8 cellular contexts compared by ENCODE assay signal in the genomic region with DNA sequence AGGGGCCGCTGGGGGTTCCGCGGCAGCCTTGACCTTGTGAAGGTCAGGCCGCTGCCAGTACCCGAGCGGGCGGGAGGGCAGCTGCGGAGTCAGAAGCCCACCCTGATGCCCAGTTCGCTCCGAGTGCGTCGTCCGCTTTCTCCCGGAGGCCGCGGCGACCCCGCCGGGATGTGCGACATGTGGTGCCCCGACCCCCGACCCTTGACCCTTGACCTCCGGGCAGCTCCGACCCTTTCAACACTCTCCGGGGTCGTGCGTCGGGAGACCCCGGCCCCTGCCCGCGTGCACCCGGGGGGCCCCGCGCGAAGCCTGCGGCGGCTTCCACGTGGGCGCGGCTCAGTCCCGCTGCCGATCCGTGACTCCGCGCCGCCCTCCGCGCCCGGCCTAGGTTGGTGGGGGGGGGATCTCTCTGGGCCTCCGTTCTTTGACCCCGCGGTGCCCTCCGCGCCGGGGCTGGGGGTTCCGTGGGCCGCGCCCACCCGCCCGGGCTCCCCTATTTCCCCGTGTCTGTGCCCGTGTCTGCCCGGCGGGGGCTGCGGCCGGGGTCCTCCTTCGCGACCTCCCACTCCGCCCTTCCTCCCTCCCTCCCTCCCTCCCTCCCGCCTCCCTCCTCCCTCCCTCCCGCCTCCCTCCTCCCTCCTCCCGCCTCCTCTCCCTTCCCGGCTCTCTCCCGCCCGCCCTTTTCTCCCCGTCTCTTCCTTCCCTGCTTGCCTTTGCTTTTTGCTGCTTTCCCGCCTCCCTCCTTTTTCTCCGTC. TPM values are rescaled to one million over a fixed set of nuclear protein-coding genes. Genes with fewer than 3 reads are reported as not detected.
DNase-seq lines count a peak whose midpoint lies in the region; ATAC-seq and TF ChIP-seq lines count a peak whose summit lies in the region.

No MANE protein-coding gene starts in this region.

- H3K4me1 Mint-ChIP-seq in chondrocyte (ENCODE audit: low read depth) = peaks cover 57% of the 10 kb centered on the region

- H3K4me3 ChIP-seq in OCI-LY7 (ENCODE audit: low read depth, low read length, poor library complexity, severe bottlenecking) = peak overlapping the region; percentile 99

- intact Hi-C loops in OCI-LY7 (cut with micrococcal nuclease; ENCODE audit: unreplicated experiment) = loop anchor here (1.0 to 5.0 kb wide), 5 partner anchors 60 to 199 kb away; partner anchors contain the start of genes AKAP17A and ASMTL
- intact Hi-C loops in left colon (cut with DNase I, micrococcal nuclease) = loop anchor here in 1 of 2 donors (5.0 kb wide), 1 partner anchor 60 kb away; the partner anchor contains the start of gene ASMTL

- DNase-seq in OCI-LY7 (ENCODE audit: low spot score) (peak; percentile 69), chondrocyte (ENCODE audit: low spot score) (peak; percentile 91), left colon (peak; percentile 80 to 83), SKM-1 (lab: John Stamatoyannopoulos, UW; ENCODE audit: unreplicated experiment) (no peak), NCI-H2227 (lab: John Stamatoyannopoulos, UW; ENCODE audit: unreplicated experiment) (no peak)
- DNase-seq in stimulated activated CD8-positive, alpha-beta memory T cell treated with anti-CD3 and anti-CD28 coated beads, Interleukin-7, amount 100 ng/mL, for 24 hours (ENCODE audit: low read depth) = peak; percentile 24

- peak overlapping the region; percentile 90 for H3K27ac ChIP-seq in OCI-LY7 (ENCODE audit: low read depth, low read length, poor library complexity, severe bottlenecking)

- TF ChIP-seq CTCF in OCI-LY7 (conservative IDR thresholded peaks at IDR 0.05; ENCODE audit: low read length) (no peak), chondrocyte (IDR thresholded peaks at IDR 0.05) (no peak)

- H3K9me3 ChIP-seq in OCI-LY7 (ENCODE audit: low read length) = no peaks in the 10 kb centered on the region

- peaks cover 75% of the 10 kb centered on the region for H3K79me2 ChIP-seq in OCI-LY7 (ENCODE audit: insufficient read depth, low read depth, low read length)

- H3K27me3 Mint-ChIP-seq in chondrocyte (ENCODE audit: low read depth) = no peaks in the 10 kb centered on the region

- CTCF ChIA-PET in OCI-LY7 (lab: Charles Lee; ENCODE audit: unreplicated experiment) = no interaction called here

- peaks cover 74% of the 10 kb centered on the region for H3K36me3 ChIP-seq in OCI-LY7 (ENCODE audit: insufficient read depth, low read length)

- peak; percentile 82 for TF ChIP-seq POLR2A in GM18505 (IDR thresholded peaks at IDR 0.05; ENCODE audit: borderline replicate concordance, extremely low read depth, insufficient read depth, insufficient read length)

- peak overlapping the region; percentile 91 for H3K4me3 Mint-ChIP-seq in chondrocyte (ENCODE audit: unreplicated experiment)

- H3K36me3 Mint-ChIP-seq in chondrocyte (ENCODE audit: low read depth) = peaks cover 26% of the 10 kb centered on the region

- H3K27ac Mint-ChIP-seq in chondrocyte (ENCODE audit: unreplicated experiment) = peak overlapping the region; percentile 79

- no TSS peak for BruUV-seq in OCI-LY7 (replicated peaks; lab: Mats Ljungman, UMichigan)

- no peaks in the 10 kb centered on the region for H3K9me3 Mint-ChIP-seq in chondrocyte (ENCODE audit: low read depth)

- no peaks in the 10 kb centered on the region for H3K9me2 ChIP-seq in OCI-LY7 (ENCODE audit: insufficient read depth, low read length)

- H2AFZ ChIP-seq in OCI-LY7 (ENCODE audit: low read length) = no peak overlapping the region

- ATAC-seq in GM18505 (IDR thresholded peaks at IDR 0.05; ENCODE audit: unreplicated experiment) (peak; percentile 31), HG02623 (IDR thresholded peaks at IDR 0.05; ENCODE audit: unreplicated experiment) (peak; percentile 15), left colon (peak; percentile 62)

- POLR2A ChIA-PET in OCI-LY7 (lab: Charles Lee) = no interaction called here

- H4K20me1 ChIP-seq in OCI-LY7 (ENCODE audit: insufficient read depth, low read length) = peaks cover 29% of the 10 kb centered on the region

- peaks cover 29% of the 10 kb centered on the region for H3K4me1 ChIP-seq in OCI-LY7 (ENCODE audit: insufficient read depth, low read length, poor library complexity, severe bottlenecking)

- H3K4me2 ChIP-seq in OCI-LY7 (ENCODE audit: low read length) = peak overlapping the region; percentile 96

RNA-seq across cellular contexts. Expression of gene SLC25A6, which starts 0.6 kb away (rescaled TPM):
- total RNA-seq in OCI-LY7 (2014; rRNA removed; shearing (Covaris generic)) = 196 and 211 TPM in 2 replicates
- total RNA-seq in OCI-LY7 (2022) (444 and 492 TPM in 2 replicates), chondrocyte (270 to 332 TPM (median 327 TPM) in 3 replicates), left colon (100 to 1,000 TPM; 452 to 482 TPM)

RNA-seq across cellular contexts. Expression of gene IL3RA, which starts 56.0 kb away (rescaled TPM):
- total RNA-seq in OCI-LY7 (2014; rRNA removed; shearing (Covaris generic)) = not detected in 2 replicates
- total RNA-seq in OCI-LY7 (2022) (not detected in 2 replicates), chondrocyte (0.23 to 0.47 TPM in 2 of 3 replicates, not detected in the other), left colon (1 to 10 TPM; 3.9 to 9.4 TPM)

Comparison
In these comparisons a context has a peak if more than half of its experiments do, and no peak if none do; other contexts are left out.
1. DNase-seq: peak in OCI-LY7 (single experiment), chondrocyte (single experiment), left colon (2 of 2) and stimulated activated CD8-positive, alpha-beta memory T cell treated with anti-CD3 and anti-CD28 coated beads, Interleukin-7, amount 100 ng/mL, for 24 hours (single experiment); none in SKM-1 (single experiment) and NCI-H2227 (single experiment).
2. Peak in every context shown above with its lines, with median percentiles within 50 percentile points of each other: ATAC-seq.